8 cellular contexts compared by ENCODE assay signal in genomic region chr22:23857606-23858483, GRCh38. TPM values are rescaled to one million over a fixed set of nuclear protein-coding genes. Genes with fewer than 3 reads are reported as not detected.
A peak's percentile ranks its signal among the peaks of the same experiment; 100 is the strongest.
DNase-seq lines count a peak whose midpoint lies in the region; TF ChIP-seq lines count a peak whose summit lies in the region.

Gene SLC2A11, plus strand, starts transcription at chr22:23857875. Its CDS starts 125 bp downstream, at chr22:23858000.

- peak in 1 of 4 donors; percentile 71 for TF ChIP-seq POLR2A in stomach (IDR thresholded peaks at IDR 0.05)

- peak; percentile 21 for TF ChIP-seq CTCF in MM.1S (IDR thresholded peaks at IDR 0.05; ENCODE audit: low read length)
- TF ChIP-seq CTCF in foreskin fibroblast (IDR thresholded peaks at IDR 0.05; ENCODE audit: low read depth, low read length), result peak; percentile 4
- peak; percentile 33 for TF ChIP-seq CTCF in neural crest cell (conservative IDR thresholded peaks at IDR 0.05)
- peak in 2 of 7 experiments; percentile 41 for TF ChIP-seq CTCF in stomach (IDR thresholded peaks at IDR 0.05)

- H3K27ac Mint-ChIP-seq in neural crest cell (ENCODE audit: unreplicated experiment), result peak within 1 kb of the TSS; percentile 85

- H3K27me3 ChIP-seq in HAP-1 (ENCODE audit: low read depth), result no peaks in the 10 kb centered on the region
- H3K27me3 ChIP-seq in MM.1S (replicated peaks; ENCODE audit: insufficient read depth, low read length), result no peaks in the 10 kb centered on the region
- no peaks in the 10 kb centered on the region for H3K27me3 ChIP-seq in stomach

- H3K27ac ChIP-seq in MM.1S (ENCODE audit: low read length) (peak within 1 kb of the TSS; percentile 80), stomach (peak within 1 kb of the TSS; percentile 84 to 92 (median 91))

- H4K20me1 ChIP-seq in MM.1S (ENCODE audit: insufficient read depth, low read length), result no peaks in the 10 kb centered on the region

- H3K9me3 ChIP-seq in HAP-1 (no peaks in the 10 kb centered on the region), MM.1S (replicated peaks; ENCODE audit: insufficient read depth, low read length) (no peaks in the 10 kb centered on the region), stomach (no peaks in the 10 kb centered on the region)

- peak within 1 kb of the TSS; percentile 94 for H3K4me2 ChIP-seq in MM.1S (ENCODE audit: low read depth, low read length)

- no peaks in the 10 kb centered on the region for H3K9me2 ChIP-seq in MM.1S (replicated peaks; ENCODE audit: insufficient read depth, low read length)

- DNase-seq in GF-D8 (lab: John Stamatoyannopoulos, UW), result peak; percentile 95
- peak; percentile 98 for DNase-seq in HAP-1 (ENCODE audit: low spot score in 2 of 2)
- DNase-seq in MM.1S, result peak; percentile 99
- DNase-seq in SHP77 treated with DMSO at 0.1 percent for 48 hours (lab: John Stamatoyannopoulos, UW), result peak; percentile 94
- DNase-seq in activated gamma-delta T cell treated with anti-CD3 and anti-CD28 coated beads, Interleukin-2, amount 50 U/mL, for 16 hours (ENCODE audit: low read depth), result peak; percentile 88
- DNase-seq in foreskin fibroblast, result peak; percentile 94 to 99
- DNase-seq in neural crest cell (ENCODE audit: low read depth, low spot score), result peak; percentile 95
- peak; percentile 97 for DNase-seq in stomach

- H3K9ac ChIP-seq in MM.1S (ENCODE audit: low read length), result peak within 1 kb of the TSS; percentile 78

- peaks cover 20% of the 10 kb centered on the region for H3K79me2 ChIP-seq in MM.1S (ENCODE audit: low read length)

- H3K36me3 ChIP-seq in HAP-1 (replicated peaks), result no peaks in the 10 kb centered on the region
- H3K36me3 ChIP-seq in MM.1S (replicated peaks; ENCODE audit: insufficient read depth, low read length), result no peaks in the 10 kb centered on the region
- H3K36me3 ChIP-seq in stomach, result peaks cover 0 to 6% (median 1%) of the 10 kb centered on the region in 4 donors

- in situ Hi-C loops in HAP-1 (cut with MboI; ENCODE audit: low sequenced_read_pairs), result no loop called here

- H3K36me3 Mint-ChIP-seq in neural crest cell (ENCODE audit: low read depth), result no peaks in the 10 kb centered on the region

- peaks cover 33% of the 10 kb centered on the region for H3K4me1 Mint-ChIP-seq in neural crest cell

- intact Hi-C loops in stomach (cut with DNase I; ENCODE audit: low total_unique reads), result no loop called here

- H3K4me3 Mint-ChIP-seq in neural crest cell, result peak within 1 kb of the TSS; percentile 87

- no peaks in the 10 kb centered on the region for H3K27me3 Mint-ChIP-seq in neural crest cell (ENCODE audit: low read depth)

- peak within 1 kb of the TSS; percentile 49 for H3K4me3 ChIP-seq in HAP-1
- H3K4me3 ChIP-seq in MM.1S (ENCODE audit: low read length), result peak within 1 kb of the TSS; percentile 97
- H3K4me3 ChIP-seq in foreskin fibroblast (ENCODE audit: low read depth in 1 of 2, low read length in 2 of 2), result peak within 1 kb of the TSS; percentile 87 to 90
- peak within 1 kb of the TSS; percentile 62 to 74 (median 72) for H3K4me3 ChIP-seq in stomach

- no peak for TF ChIP-seq EP300 in stomach (IDR thresholded peaks at IDR 0.05)

- H2AFZ ChIP-seq in MM.1S (ENCODE audit: low read length), result peak within 1 kb of the TSS; percentile 88

- H3F3A ChIP-seq in MM.1S (ENCODE audit: insufficient read depth, low read length), result peaks cover 19% of the 10 kb centered on the region

- H3K4me1 ChIP-seq in HAP-1 (peaks cover 11% of the 10 kb centered on the region), MM.1S (ENCODE audit: low read length) (peaks cover 6% of the 10 kb centered on the region), stomach (peaks cover 13 to 27% (median 26%) of the 10 kb centered on the region in 4 donors)

- WGBS in stomach, 5 donors, result 0 to 2% (median 1%) methylated on average over 48 to 60 of the region's 60 CpGs

- H3K9me3 Mint-ChIP-seq in neural crest cell, result no peaks in the 10 kb centered on the region

RNA-seq across cellular contexts. Expression of gene SLC2A11, which starts in this region (rescaled TPM):
- total RNA-seq in neural crest cell (17.1 and 18.2 TPM in 2 replicates), stomach (10 to 100 TPM in 1 of 5 donors, 1 to 10 TPM in 4; 3.2 to 10.3 (median 6.6) TPM)
- 1 to 10 TPM; 5.8 to 9.1 (median 6.7) TPM for polyA plus RNA-seq in stomach

Comparison
In these comparisons a context has a peak if more than half of its experiments do, and no peak if none do; other contexts are left out.
1. Peak in every context shown above with its lines: DNase-seq, H3K4me3 ChIP-seq and H3K27ac ChIP-seq.